In the genomic region with DNA sequence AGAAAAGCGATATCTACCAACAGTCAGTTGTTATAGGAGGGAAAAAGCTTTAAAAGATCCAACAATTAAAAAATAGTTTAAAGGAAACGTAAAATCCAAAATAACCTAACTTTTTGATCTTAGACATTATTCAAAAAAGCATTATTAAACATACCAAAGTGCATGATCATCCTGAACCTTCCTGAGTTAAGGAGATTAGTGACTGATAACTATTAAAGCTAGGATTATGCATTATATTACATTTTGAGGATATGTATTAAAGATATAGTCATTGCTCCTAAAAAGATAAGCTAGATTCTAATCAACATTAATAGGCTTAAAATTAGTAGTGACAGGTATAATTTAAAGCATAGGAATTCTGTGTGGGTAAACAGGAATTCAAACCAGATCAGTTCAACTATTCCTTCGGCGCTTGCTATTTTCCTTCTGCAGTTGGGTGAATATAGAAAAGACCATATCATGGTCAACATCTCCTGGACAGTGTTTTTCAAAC, we compare ENCODE assay signal across 38 cellular contexts.
"Had no signal": no experiment of that assay in that cellular context is flagged by ENCODE, and none has a peak within 500 bp of the region (broad histone marks: within the 10 kb centered on the region; RNA-seq: fewer than 3 reads in every experiment).

No MANE protein-coding gene starts in this region.

- H3K9me3 Mint-ChIP-seq: activated naive CD4-positive, alpha-beta T cell treated with anti-CD3 and anti-CD28 coated beads for 36 hours; activated naive CD4-positive, alpha-beta T cell treated with anti-CD3 and anti-CD28 coated beads, Interleukin-2, amount 10 ng/mL, durations not matched to agents 7 days and 5 days; activated naive CD4-positive, alpha-beta T cell treated with anti-CD3 and anti-CD28 coated beads, Interleukin-2, amount 50 U/mL, for 24 hours; activated naive CD8-positive, alpha-beta T cell treated with anti-CD3 and anti-CD28 coated beads, Interleukin-2, amount 10 ng/mL, durations not matched to agents 7 days and 5 days; activated naive CD8-positive, alpha-beta T cell treated with anti-CD3 and anti-CD28 coated beads, Interleukin-2, amount 50 U/mL, for 24 hours; activated T-cell treated with anti-CD3 and anti-CD28 coated beads, Interleukin-2, amount 50 U/mL, for 4 hours; activated T-helper 1 cell treated with anti-CD3 and anti-CD28 coated beads, Interleukin-12 subunit alpha, Interleukin-12 subunit beta, Interleukin-2, Interleukin-4 antibody, amounts not matched to agents 30 ng/mL and 10 ng/mL and 1 ng/mL, durations not matched to agents 14 hours and 24 hours and 36 hours; activated T-helper 17 cell treated with anti-CD3 and anti-CD28 coated beads, Interleukin-2, amount 50 U/mL, for 72 hours; activated T-helper 2 cell treated with anti-CD3 and anti-CD28 coated beads, Interferon-gamma antibody, Interleukin-2, Interleukin-4, amounts not matched to agents 10 μg/mL and 5 μg/mL and 100 μg/mL, durations not matched to agents 14 hours and 24 hours and 36 hours had no signal

- H3K4me3 Mint-ChIP-seq: activated naive CD4-positive, alpha-beta T cell treated with anti-CD3 and anti-CD28 coated beads for 36 hours; activated naive CD4-positive, alpha-beta T cell treated with anti-CD3 and anti-CD28 coated beads, Interleukin-2, amount 10 ng/mL, durations not matched to agents 7 days and 5 days; activated naive CD4-positive, alpha-beta T cell treated with anti-CD3 and anti-CD28 coated beads, Interleukin-2, amount 50 U/mL, for 24 hours; activated naive CD8-positive, alpha-beta T cell; activated naive CD8-positive, alpha-beta T cell treated with anti-CD3 and anti-CD28 coated beads for 36 hours; activated naive CD8-positive, alpha-beta T cell treated with anti-CD3 and anti-CD28 coated beads, Interleukin-2, amount 10 ng/mL, durations not matched to agents 7 days and 5 days; activated naive CD8-positive, alpha-beta T cell treated with anti-CD3 and anti-CD28 coated beads, Interleukin-2, amount 50 U/mL, for 24 hours; activated T-cell treated with anti-CD3 and anti-CD28 coated beads, Interleukin-2, amount 50 U/mL, for 4 hours; activated T-cell treated with anti-CD3 and anti-CD28 coated beads, Interleukin-2, amount 50 U/mL, for 72 hours; activated T-helper 1 cell treated with anti-CD3 and anti-CD28 coated beads, Interleukin-12 subunit alpha, Interleukin-12 subunit beta, Interleukin-2, Interleukin-4 antibody, amounts not matched to agents 30 ng/mL and 10 ng/mL and 1 ng/mL, durations not matched to agents 14 hours and 24 hours and 36 hours; activated T-helper 17 cell treated with anti-CD3 and anti-CD28 coated beads, Interleukin-2, amount 50 U/mL, for 72 hours; brain; central memory CD8-positive, alpha-beta T cell had no signal

- H3K4me1 ChIP-seq: ascending aorta, breast epithelium had no signal

- H3K4me3 ChIP-seq: adrenal gland, ascending aorta, body of pancreas, breast epithelium, cardiac muscle cell had no signal

- DNase-seq: activated effector memory CD4-positive, alpha-beta T cell treated with anti-CD3 and anti-CD28 coated beads, Interleukin-2, amount 50 U/mL, for 16 hours; activated effector memory CD4-positive, alpha-beta T cell treated with Interleukin-2 at 50 U/mL for 16 hours; activated gamma-delta T cell; activated gamma-delta T cell treated with Interleukin-2 at 50 U/mL for 16 hours; activated naive CD4-positive, alpha-beta T cell; activated naive CD4-positive, alpha-beta T cell treated with anti-CD3 and anti-CD28 coated beads for 36 hours; activated naive CD4-positive, alpha-beta T cell treated with anti-CD3 and anti-CD28 coated beads, Interleukin-2, amount 10 ng/mL, durations not matched to agents 7 days and 5 days; activated naive CD4-positive, alpha-beta T cell treated with anti-CD3 and anti-CD28 coated beads, Interleukin-2, amount 50 U/mL, for 16 hours; activated naive CD4-positive, alpha-beta T cell treated with Interleukin-2 at 50 U/mL for 16 hours; activated naive CD8-positive, alpha-beta T cell treated with anti-CD3 and anti-CD28 coated beads for 36 hours; activated naive CD8-positive, alpha-beta T cell treated with anti-CD3 and anti-CD28 coated beads, Interleukin-2, amount 10 ng/mL, durations not matched to agents 7 days and 5 days; activated naive CD8-positive, alpha-beta T cell treated with anti-CD3 and anti-CD28 coated beads, Interleukin-2, amount 50 U/mL, for 24 hours; activated T-cell treated with anti-CD3 and anti-CD28 coated beads, Interleukin-2, amount 50 U/mL, for 4 hours; activated T-cell treated with anti-CD3 and anti-CD28 coated beads, Interleukin-2, amount 50 U/mL, for 48 hours; activated T-cell treated with anti-CD3 and anti-CD28 coated beads, Interleukin-2, amount 50 U/mL, for 72 hours; amniotic stem cell; amygdala; anterior cingulate cortex; aorta; body of pancreas; caudate nucleus; central memory CD4-positive, alpha-beta T cell; cerebellar nuclear complex had no signal

- H3K27ac Mint-ChIP-seq: activated naive CD4-positive, alpha-beta T cell treated with anti-CD3 and anti-CD28 coated beads for 36 hours; activated naive CD4-positive, alpha-beta T cell treated with anti-CD3 and anti-CD28 coated beads, Interleukin-2, amount 10 ng/mL, durations not matched to agents 7 days and 5 days; activated naive CD4-positive, alpha-beta T cell treated with anti-CD3 and anti-CD28 coated beads, Interleukin-2, amount 50 U/mL, for 24 hours; activated naive CD4-positive, alpha-beta T cell treated with anti-CD3 and anti-CD28 coated beads, Interleukin-2, amount 50 U/mL, for 72 hours; activated naive CD8-positive, alpha-beta T cell; activated naive CD8-positive, alpha-beta T cell treated with anti-CD3 and anti-CD28 coated beads for 36 hours; activated naive CD8-positive, alpha-beta T cell treated with anti-CD3 and anti-CD28 coated beads, Interleukin-2, amount 10 ng/mL, durations not matched to agents 7 days and 5 days; activated naive CD8-positive, alpha-beta T cell treated with anti-CD3 and anti-CD28 coated beads, Interleukin-2, amount 50 U/mL, for 24 hours; activated T-cell treated with anti-CD3 and anti-CD28 coated beads, Interleukin-2, amount 50 U/mL, for 72 hours; activated T-helper 1 cell treated with anti-CD3 and anti-CD28 coated beads, Interleukin-12 subunit alpha, Interleukin-12 subunit beta, Interleukin-2, Interleukin-4 antibody, amounts not matched to agents 30 ng/mL and 10 ng/mL and 1 ng/mL, durations not matched to agents 14 hours and 24 hours and 36 hours; activated T-helper 17 cell treated with anti-CD3 and anti-CD28 coated beads, Interleukin-2, amount 50 U/mL, for 72 hours; activated T-helper 2 cell treated with anti-CD3 and anti-CD28 coated beads, Interferon-gamma antibody, Interleukin-2, Interleukin-4, amounts not matched to agents 10 μg/mL and 5 μg/mL and 100 μg/mL, durations not matched to agents 14 hours and 24 hours and 36 hours; brain had no signal

- ATAC-seq: activated naive CD4-positive, alpha-beta T cell treated with anti-CD3 and anti-CD28 coated beads, Interleukin-2, amount 50 U/mL, for 72 hours; activated naive CD8-positive, alpha-beta T cell treated with anti-CD3 and anti-CD28 coated beads, Interleukin-2, amount 50 U/mL, for 24 hours; activated T-cell treated with anti-CD3 and anti-CD28 coated beads, Interleukin-2, amount 50 U/mL, for 4 hours; activated T-cell treated with anti-CD3 and anti-CD28 coated beads, Interleukin-2, amount 50 U/mL, for 72 hours; activated T-helper 17 cell treated with anti-CD3 and anti-CD28 coated beads, Interleukin-2, amount 50 U/mL, for 72 hours; body of pancreas had no signal

- H3K27me3 ChIP-seq: adrenal gland, ascending aorta, body of pancreas, brain microvascular endothelial cell, breast epithelium, cardiac muscle cell had no signal

- H3K9me3 ChIP-seq: adrenal gland, ascending aorta, body of pancreas, breast epithelium had no signal

- H3K27ac ChIP-seq: adrenal gland, ascending aorta, body of pancreas, brain microvascular endothelial cell, breast epithelium, cardiac muscle cell had no signal

- H3K36me3 ChIP-seq: adrenal gland, ascending aorta, brain microvascular endothelial cell, breast epithelium, cardiac muscle cell had no signal

- H3K4me1 Mint-ChIP-seq: activated naive CD4-positive, alpha-beta T cell treated with anti-CD3 and anti-CD28 coated beads, Interleukin-2, amount 10 ng/mL, durations not matched to agents 7 days and 5 days; activated naive CD4-positive, alpha-beta T cell treated with anti-CD3 and anti-CD28 coated beads, Interleukin-2, amount 50 U/mL, for 24 hours; activated naive CD8-positive, alpha-beta T cell treated with anti-CD3 and anti-CD28 coated beads for 36 hours; activated naive CD8-positive, alpha-beta T cell treated with anti-CD3 and anti-CD28 coated beads, Interleukin-2, amount 10 ng/mL, durations not matched to agents 7 days and 5 days; activated naive CD8-positive, alpha-beta T cell treated with anti-CD3 and anti-CD28 coated beads, Interleukin-2, amount 50 U/mL, for 24 hours; activated T-helper 17 cell treated with anti-CD3 and anti-CD28 coated beads, Interleukin-2, amount 50 U/mL, for 72 hours; central memory CD8-positive, alpha-beta T cell had no signal

- FAIRE-seq: astrocyte, bronchial epithelial cell had no signal

- H3K27me3 Mint-ChIP-seq: activated naive CD4-positive, alpha-beta T cell treated with anti-CD3 and anti-CD28 coated beads, Interleukin-2, amount 10 ng/mL, durations not matched to agents 7 days and 5 days; activated naive CD8-positive, alpha-beta T cell; activated naive CD8-positive, alpha-beta T cell treated with anti-CD3 and anti-CD28 coated beads, Interleukin-2, amount 10 ng/mL, durations not matched to agents 7 days and 5 days; brain; central memory CD8-positive, alpha-beta T cell had no signal

- H3K36me3 Mint-ChIP-seq: activated naive CD4-positive, alpha-beta T cell treated with anti-CD3 and anti-CD28 coated beads, Interleukin-2, amount 10 ng/mL, durations not matched to agents 7 days and 5 days; activated naive CD4-positive, alpha-beta T cell treated with anti-CD3 and anti-CD28 coated beads, Interleukin-2, amount 50 U/mL, for 24 hours; activated naive CD4-positive, alpha-beta T cell treated with anti-CD3 and anti-CD28 coated beads, Interleukin-2, amount 50 U/mL, for 72 hours; activated naive CD8-positive, alpha-beta T cell; activated naive CD8-positive, alpha-beta T cell treated with anti-CD3 and anti-CD28 coated beads for 36 hours; activated naive CD8-positive, alpha-beta T cell treated with anti-CD3 and anti-CD28 coated beads, Interleukin-2, amount 10 ng/mL, durations not matched to agents 7 days and 5 days; brain had no signal
